ENCODE assay signal across 8 cellular contexts in genomic region chr1:45205910-45206721, GRCh38. TPM values are rescaled to one million over a fixed set of nuclear protein-coding genes. Genes with fewer than 3 reads are reported as not detected.
DNase-seq lines count a peak whose midpoint lies in the region; ATAC-seq and TF ChIP-seq lines count a peak whose summit lies in the region.

TSS of gene ZSWIM5 (minus strand) at chr1:45206605. CDS start at chr1:45206350, 255 bp downstream.

- peak; percentile 36 to 65 for TF ChIP-seq POLR2A in gastroesophageal sphincter (IDR thresholded peaks at IDR 0.05)

- ATAC-seq in GM18519 (IDR thresholded peaks at IDR 0.05; ENCODE audit: low FRiP score, unreplicated experiment) = peak; percentile 44
- ATAC-seq in HG03565 (IDR thresholded peaks at IDR 0.05; ENCODE audit: unreplicated experiment) = peak; percentile 46
- peak; percentile 93 for ATAC-seq in gastroesophageal sphincter

- peak within 1 kb of the TSS; percentile 91 for H2AFZ ChIP-seq in neuron (ENCODE audit: low read depth, low read length)

- WGBS in gastroesophageal sphincter (ENCODE audit: low coverage in 1 of 2), 2 donors = no CpG with 5 or more reads among the region's 118 CpGs

- H3K27me3 ChIP-seq in gastroesophageal sphincter (no peaks in the 10 kb centered on the region), neuron (ENCODE audit: insufficient read depth, low read length) (no peaks in the 10 kb centered on the region), stomach smooth muscle (ENCODE audit: control insufficient read depth in 1 of 2, insufficient read depth in 2 of 2, low read length in 2 of 2) (no peaks in the 10 kb centered on the region)

- TF ChIP-seq EP300 in gastroesophageal sphincter (IDR thresholded peaks at IDR 0.05) = no peak

- no peaks in the 10 kb centered on the region for H3K36me3 ChIP-seq in gastroesophageal sphincter
- H3K36me3 ChIP-seq in neuron (ENCODE audit: insufficient read depth, low read length) = no peaks in the 10 kb centered on the region
- H3K36me3 ChIP-seq in stomach smooth muscle (ENCODE audit: control insufficient read depth in 2 of 2, insufficient read depth in 2 of 2, low read length in 2 of 2) = no peaks in the 10 kb centered on the region

- H3K4me3 ChIP-seq in gastroesophageal sphincter (peak within 1 kb of the TSS; percentile 74 to 99), neuron (ENCODE audit: low read length) (peak within 1 kb of the TSS; percentile 89), stomach smooth muscle (ENCODE audit: low read length in 2 of 2) (peak within 1 kb of the TSS; percentile 81 to 89)

- peak; percentile 37 for DNase-seq in RPMI7951 (ENCODE audit: low read depth)
- peak in 3 of 4 experiments; percentile 16 to 61 (median 57) for DNase-seq in activated naive CD4-positive, alpha-beta T cell (lab: John Stamatoyannopoulos, UW)

- TF ChIP-seq CTCF in 22Rv1 (IDR thresholded peaks at IDR 0.05) (no peak), gastroesophageal sphincter (IDR thresholded peaks at IDR 0.05) (peak in 1 of 4 experiments; percentile 17)

- H3K9me3 ChIP-seq in gastroesophageal sphincter (no peaks in the 10 kb centered on the region), neuron (ENCODE audit: low read length) (no peaks in the 10 kb centered on the region), stomach smooth muscle (ENCODE audit: control insufficient read depth in 2 of 2, low read length in 2 of 2) (no peaks in the 10 kb centered on the region)

- H3K9ac ChIP-seq in stomach smooth muscle (ENCODE audit: low read length in 2 of 2) = peak within 1 kb of the TSS; percentile 81 to 87

- peak within 1 kb of the TSS; percentile 74 for H3K27ac ChIP-seq in 22Rv1
- peak within 1 kb of the TSS; percentile 80 to 93 (median 90) for H3K27ac ChIP-seq in gastroesophageal sphincter
- H3K27ac ChIP-seq in stomach smooth muscle (ENCODE audit: low read length) = peak within 1 kb of the TSS; percentile 63

- H3K4me1 ChIP-seq in gastroesophageal sphincter (peaks cover 0 to 29% (median 4%) of the 10 kb centered on the region in 3 donors), neuron (ENCODE audit: insufficient read depth, low read length) (peaks cover 26% of the 10 kb centered on the region), stomach smooth muscle (ENCODE audit: control insufficient read depth, insufficient read depth, low read length) (peaks cover 8% of the 10 kb centered on the region)

RNA-seq across cellular contexts. Expression of gene ZSWIM5, which starts in this region (rescaled TPM):
- 0.10 TPM in 1 of 2 replicates, not detected in the other for total RNA-seq in RPMI7951 (2014; rRNA removed; shearing (Covaris generic))
- total RNA-seq in gastroesophageal sphincter = 1 to 10 TPM; 3.3 to 8.1 (median 5.8) TPM

Comparison
In these comparisons a context has a peak if more than half of its experiments do, and no peak if none do; other contexts are left out.
1. Peak in every context shown above with its lines: DNase-seq, ATAC-seq, H3K4me3 ChIP-seq and H3K27ac ChIP-seq.
2. Peak in DNase-seq in RPMI7951; RNA of the gene not detected or under 1 TPM.